2 cellular contexts compared by ENCODE assay signal in genomic region chr1:224510880-224511645, GRCh38.
TF ChIP-seq lines count a peak whose summit lies in the region.

No MANE protein-coding gene starts in this region.

TF ChIP-seq in liver, 16 proteins besides CTCF, POLR2A, EP300 and RAD21 (continued from another document):
- TF ChIP-seq ZBTB33 (IDR thresholded peaks at IDR 0.05), result no peak

TF ChIP-seq in HepG2, 621 proteins besides CTCF, POLR2A, EP300 and RAD21 (continued from another document):
- TF ChIP-seq ZNF281 (CRISPR knock-in tag; IDR thresholded peaks at IDR 0.05; ENCODE audit: borderline replicate concordance) (no peak), ZGPAT (CRISPR knock-in tag; IDR thresholded peaks at IDR 0.05) (no peak), DBP (CRISPR knock-in tag; IDR thresholded peaks at IDR 0.05; ENCODE audit: not compliant biosample characterization) (no peak), CSRNP2 (CRISPR knock-in tag; conservative IDR thresholded peaks at IDR 0.05; ENCODE audit: low read depth) (no peak), FOXK2 (IDR thresholded peaks at IDR 0.05) (no peak), CCAR2 (optimal IDR thresholded peaks at IDR 0.05; ENCODE audit: low read depth, low read length) (no peak), NCOA1 (CRISPR knock-in tag; IDR thresholded peaks at IDR 0.05) (no peak), GPN1 (CRISPR knock-in tag; IDR thresholded peaks at IDR 0.05; ENCODE audit: borderline replicate concordance) (no peak), ATAD3A (CRISPR knock-in tag; IDR thresholded peaks at IDR 0.05) (no peak), TRIM22 (IDR thresholded peaks at IDR 0.05) (no peak), REST (IDR thresholded peaks at IDR 0.05; ENCODE audit: borderline replicate concordance in 1 of 2, low read depth in 1 of 2, low read length in 2 of 2) (no peak)
